In the genomic region with DNA sequence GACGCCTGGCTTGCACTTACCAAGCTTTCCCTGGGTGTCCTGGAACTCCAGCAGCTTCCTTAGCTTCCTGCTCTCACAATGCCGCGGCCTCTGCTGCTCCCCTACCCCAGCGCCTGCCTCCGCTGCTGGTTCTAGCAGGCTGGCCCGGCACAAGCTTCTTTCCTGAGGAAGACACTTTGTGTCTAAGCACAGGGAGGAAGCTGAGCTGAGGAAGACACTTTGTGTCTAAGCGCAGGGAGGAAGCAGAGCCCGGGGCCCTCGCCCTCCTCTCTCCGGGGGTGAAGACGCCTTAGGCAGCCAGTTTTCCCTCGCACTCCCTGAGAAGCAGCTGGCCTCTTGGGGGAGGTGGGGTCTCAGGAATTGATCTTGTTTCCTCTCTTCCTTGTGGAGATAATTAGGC, we compare ENCODE assay signal across 18 cellular contexts.
DNase-seq lines count a peak whose midpoint lies in the region; ATAC-seq and TF ChIP-seq lines count a peak whose summit lies in the region.
"Had no signal": no experiment of that assay in that cellular context is flagged by ENCODE, and none has a peak within 500 bp of the region (broad histone marks: within the 10 kb centered on the region; RNA-seq: fewer than 3 reads in every experiment).

No MANE protein-coding gene starts in this region.

- no peak overlapping the region for H3K4me3 ChIP-seq in Caco-2 (ENCODE audit: low read depth, low read length)
- no peak overlapping the region for H3K4me3 ChIP-seq in NT2/D1 (ENCODE audit: insufficient read length, low read depth)
- no peak overlapping the region for H3K4me3 ChIP-seq in suprapubic skin
- H3K4me3 ChIP-seq: gastroesophageal sphincter, thyroid gland had no signal

- POLR2A ChIA-PET in Caco-2 (lab: Charles Lee) = no interaction called here

- H3K27ac ChIP-seq in suprapubic skin = no peak overlapping the region
- H3K27ac ChIP-seq: thyroid gland had no signal

- H3K4me3 Mint-ChIP-seq in Caco-2 (ENCODE audit: unreplicated experiment) (no peak overlapping the region), nephron progenitor cell (no peak overlapping the region)
- H3K4me3 Mint-ChIP-seq: activated CD4-positive, alpha-beta T cell treated with anti-CD3 and anti-CD28 coated beads, Interleukin-2, amount 10 ng/mL, durations not matched to agents 24 days and 14 days; activated naive CD8-positive, alpha-beta T cell treated with anti-CD3 and anti-CD28 coated beads, Interleukin-2, amount 10 ng/mL, durations not matched to agents 7 days and 5 days; activated T-cell treated with anti-CD3 and anti-CD28 coated beads, Interleukin-2, amount 50 U/mL, for 4 hours; mesothelial cell of epicardium had no signal

- CTCF ChIA-PET in Caco-2 (lab: Charles Lee) = no interaction called here

- H3K4me1 Mint-ChIP-seq in Caco-2 (ENCODE audit: low read depth, unreplicated experiment) (no peaks in the 10 kb centered on the region), nephron progenitor cell (peaks cover 14% of the 10 kb centered on the region)
- H3K4me1 Mint-ChIP-seq: activated naive CD8-positive, alpha-beta T cell treated with anti-CD3 and anti-CD28 coated beads, Interleukin-2, amount 10 ng/mL, durations not matched to agents 7 days and 5 days; mesothelial cell of epicardium had no signal

- TF ChIP-seq EP300 in suprapubic skin (IDR thresholded peaks at IDR 0.05) = no peak

- TF ChIP-seq CTCF in Caco-2 (IDR thresholded peaks at IDR 0.05; ENCODE audit: insufficient read depth in 1 of 2, low read depth in 1 of 2, low read length in 1 of 2, severe bottlenecking in 1 of 2, unreplicated experiment in 1 of 2) = no peak
- no peak for TF ChIP-seq CTCF in nephron progenitor cell (IDR thresholded peaks at IDR 0.05)
- no peak for TF ChIP-seq CTCF in suprapubic skin (IDR thresholded peaks at IDR 0.05)

- ATAC-seq in HG02870 (IDR thresholded peaks at IDR 0.05; ENCODE audit: unreplicated experiment) (no peak), GM18498 (IDR thresholded peaks at IDR 0.05; ENCODE audit: unreplicated experiment) (no peak)

- H3K9me3 Mint-ChIP-seq in Caco-2 (ENCODE audit: unreplicated experiment) (no peaks in the 10 kb centered on the region), nephron progenitor cell (no peaks in the 10 kb centered on the region)
- H3K9me3 Mint-ChIP-seq: activated CD4-positive, alpha-beta T cell treated with anti-CD3 and anti-CD28 coated beads, Interleukin-2, amount 10 ng/mL, durations not matched to agents 24 days and 14 days; activated naive CD8-positive, alpha-beta T cell treated with anti-CD3 and anti-CD28 coated beads, Interleukin-2, amount 10 ng/mL, durations not matched to agents 7 days and 5 days; activated T-cell treated with anti-CD3 and anti-CD28 coated beads, Interleukin-2, amount 50 U/mL, for 4 hours; mesothelial cell of epicardium had no signal

- no peaks in the 10 kb centered on the region for H3K9me3 ChIP-seq in Caco-2
- H3K9me3 ChIP-seq in NT2/D1 (ENCODE audit: insufficient read depth, low read length) = no peaks in the 10 kb centered on the region
- no peaks in the 10 kb centered on the region for H3K9me3 ChIP-seq in suprapubic skin
- H3K9me3 ChIP-seq: gastroesophageal sphincter, thyroid gland had no signal

- H3K9ac ChIP-seq in NT2/D1 (ENCODE audit: insufficient read length, low read depth) = peak overlapping the region; percentile 42

- peak overlapping the region; percentile 12 for H3K27ac Mint-ChIP-seq in Caco-2 (ENCODE audit: unreplicated experiment)
- peak overlapping the region; percentile 29 for H3K27ac Mint-ChIP-seq in nephron progenitor cell

- no peak for TF ChIP-seq POLR2A in suprapubic skin (IDR thresholded peaks at IDR 0.05)

- H3K4me1 ChIP-seq in Caco-2 = no peaks in the 10 kb centered on the region
- peaks cover 19% of the 10 kb centered on the region for H3K4me1 ChIP-seq in NT2/D1 (ENCODE audit: insufficient read depth, insufficient read length)
- H3K4me1 ChIP-seq in suprapubic skin = peaks cover 20% of the 10 kb centered on the region
- H3K4me1 ChIP-seq: thyroid gland had no signal

- WGBS in suprapubic skin = 76% methylated on average over 10 of the region's 12 CpGs

- no TSS peak for BruUV-seq in Caco-2 (replicated peaks; lab: Mats Ljungman, UMichigan)

- H3K27me3 ChIP-seq in Caco-2 (replicated peaks; ENCODE audit: control insufficient read depth, insufficient read depth, low read length) = no peaks in the 10 kb centered on the region
- no peaks in the 10 kb centered on the region for H3K27me3 ChIP-seq in NT2/D1 (ENCODE audit: insufficient read depth, insufficient read length)
- no peaks in the 10 kb centered on the region for H3K27me3 ChIP-seq in suprapubic skin
- H3K27me3 ChIP-seq: gastroesophageal sphincter, thyroid gland had no signal

- H3K36me3 ChIP-seq in Caco-2 (ENCODE audit: control insufficient read depth, insufficient read depth, low read length) = peaks cover 3% of the 10 kb centered on the region
- peaks cover 87% of the 10 kb centered on the region for H3K36me3 ChIP-seq in NT2/D1 (ENCODE audit: insufficient read depth, insufficient read length, low read length)
- H3K36me3 ChIP-seq in suprapubic skin = peaks cover 80% of the 10 kb centered on the region

- peaks cover 67% of the 10 kb centered on the region for H3K36me3 Mint-ChIP-seq in Caco-2 (ENCODE audit: insufficient read depth, unreplicated experiment)
- peaks cover 36% of the 10 kb centered on the region for H3K36me3 Mint-ChIP-seq in nephron progenitor cell (ENCODE audit: low read depth)

- DNase-seq in Caco-2 (no peak), NT2/D1 (ENCODE audit: low read depth, low spot score) (no peak), dermis blood vessel endothelial cell (peak; percentile 35), nephron progenitor cell (no peak), cerebellar nuclear complex (lab: John Stamatoyannopoulos, UW) (no peak), suprapubic skin (ENCODE audit: low spot score in 2 of 2) (no peak)
- DNase-seq: AML-193, GF-D8, GOT3, NCI-H146 had no signal

- H3K27me3 Mint-ChIP-seq in Caco-2 (ENCODE audit: insufficient read depth, unreplicated experiment) (no peaks in the 10 kb centered on the region), nephron progenitor cell (ENCODE audit: low read depth, poor library complexity) (peaks cover 6% of the 10 kb centered on the region)
- H3K27me3 Mint-ChIP-seq: activated CD4-positive, alpha-beta T cell treated with anti-CD3 and anti-CD28 coated beads, Interleukin-2, amount 10 ng/mL, durations not matched to agents 24 days and 14 days; activated naive CD8-positive, alpha-beta T cell treated with anti-CD3 and anti-CD28 coated beads, Interleukin-2, amount 10 ng/mL, durations not matched to agents 7 days and 5 days had no signal

- intact Hi-C loops in Caco-2 (cut with micrococcal nuclease; ENCODE audit: unreplicated experiment) = no loop called here
